Comparison of ENCODE assay signal across 11 cellular contexts in the genomic region with DNA sequence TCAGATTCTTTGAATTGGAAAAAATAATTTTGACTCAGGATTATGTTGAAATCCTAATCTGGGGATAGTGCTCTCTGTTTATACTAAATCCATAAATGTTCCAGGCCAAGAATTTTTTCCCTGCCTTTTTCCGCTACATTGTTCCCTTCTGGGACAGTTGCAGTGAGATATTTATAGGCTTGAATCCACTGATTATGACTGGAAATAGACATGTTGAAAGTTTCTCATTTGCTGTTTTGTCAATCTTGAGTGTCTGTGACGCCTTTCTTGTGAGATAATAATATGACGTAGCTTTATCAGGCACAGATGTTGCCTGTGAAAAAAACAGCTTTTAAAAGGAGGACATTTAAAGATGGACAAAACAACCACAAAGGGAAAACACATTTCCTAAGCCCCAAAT.
DNase-seq lines count a peak whose midpoint lies in the region; ATAC-seq and TF ChIP-seq lines count a peak whose summit lies in the region.
"Had no signal": no experiment of that assay in that cellular context is flagged by ENCODE, and none has a peak within 500 bp of the region (broad histone marks: within the 10 kb centered on the region; RNA-seq: fewer than 3 reads in every experiment).

No MANE protein-coding gene starts in this region.

- 56% methylated on average over 3 of the region's 3 CpGs for WGBS in prostate gland

- intact Hi-C loops in prostate gland (cut with DNase I): no loop called here

- H3K36me3 ChIP-seq in prostate gland: no peaks in the 10 kb centered on the region
- H3K36me3 ChIP-seq: WERI-Rb-1 had no signal

- TF ChIP-seq CTCF in AG10803 (conservative IDR thresholded peaks at IDR 0.05; ENCODE audit: low read length) (no peak), WI38 (IDR thresholded peaks at IDR 0.05; ENCODE audit: low read depth, low read length) (no peak), foreskin fibroblast (IDR thresholded peaks at IDR 0.05; ENCODE audit: low read depth, low read length) (no peak), prostate gland (IDR thresholded peaks at IDR 0.05) (no peak), GM10266 (IDR thresholded peaks at IDR 0.05; ENCODE audit: control insufficient read depth, insufficient read depth, low read depth, missing control alignments) (no peak)

- H3K4me1 ChIP-seq in prostate gland (replicated peaks): no peaks in the 10 kb centered on the region

- no peak overlapping the region for H3K4me3 ChIP-seq in AG10803 (ENCODE audit: low read length)
- H3K4me3 ChIP-seq in WI38 (ENCODE audit: low read depth, low read length): peak overlapping the region; percentile 21
- H3K4me3 ChIP-seq in foreskin fibroblast (ENCODE audit: low read depth in 1 of 2, low read length in 2 of 2): peak overlapping the region; percentile 26 to 75
- no peak overlapping the region for H3K4me3 ChIP-seq in prostate gland

- TF ChIP-seq POLR2A in prostate gland (IDR thresholded peaks at IDR 0.05): no peak

- no peaks in the 10 kb centered on the region for H3K27me3 ChIP-seq in prostate gland (replicated peaks; ENCODE audit: insufficient read depth)

- ATAC-seq in HG02763 (IDR thresholded peaks at IDR 0.05; ENCODE audit: unreplicated experiment): no peak
- no peak for ATAC-seq in HG03439 (IDR thresholded peaks at IDR 0.05; ENCODE audit: unreplicated experiment)

- no peaks in the 10 kb centered on the region for H3K9me3 ChIP-seq in prostate gland

- peak overlapping the region; percentile 20 to 34 for H3K27ac ChIP-seq in prostate gland
- H3K27ac ChIP-seq: WERI-Rb-1 had no signal

- DNase-seq in AG10803 (ENCODE audit: low read depth) (peak; percentile 62), foreskin fibroblast (peak in 1 of 2 donors; percentile 46), prostate gland (ENCODE audit: low spot score) (no peak), kidney tubule cell (ENCODE audit: low spot score) (no peak), GM10266 (ENCODE audit: extremely low spot score) (no peak)
- DNase-seq: Calu3, MV-4-11, WERI-Rb-1 had no signal

Comparison
In these comparisons a context has a peak if more than half of its experiments do, and no peak if none do; other contexts are left out.
1. H3K4me3 ChIP-seq: peak in WI38 (single experiment) and foreskin fibroblast (2 of 2); none in AG10803 (single experiment) and prostate gland (0 of 2).